ENCODE assay signal across 14 cellular contexts in the genomic region with DNA sequence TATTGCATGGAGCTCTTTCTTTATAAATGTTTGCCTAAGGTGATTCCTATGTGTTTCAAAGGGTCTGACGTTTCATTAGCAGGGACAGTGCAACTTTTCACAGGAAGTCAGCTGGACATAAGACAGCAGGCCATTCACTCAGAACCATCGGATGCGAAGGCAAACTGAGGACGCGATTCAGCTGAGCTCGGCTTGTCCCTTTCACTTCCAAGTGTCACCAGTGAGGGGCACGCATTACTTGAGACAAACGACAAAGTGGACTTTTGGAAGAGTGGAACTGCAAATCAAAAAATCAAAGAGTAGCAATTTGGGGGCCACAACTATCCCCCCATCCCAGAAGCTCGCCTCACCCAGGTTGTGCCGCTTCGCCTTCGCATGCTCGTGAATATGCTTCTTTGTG. TPM values are rescaled to one million over a fixed set of nuclear protein-coding genes. Genes with fewer than 3 reads are reported as not detected.
DNase-seq lines count a peak whose midpoint lies in the region; ATAC-seq and TF ChIP-seq lines count a peak whose summit lies in the region.
"Had no signal": no experiment of that assay in that cellular context is flagged by ENCODE, and none has a peak within 500 bp of the region (broad histone marks: within the 10 kb centered on the region; RNA-seq: fewer than 3 reads in every experiment).

No MANE protein-coding gene starts in this region.

- H3K9ac ChIP-seq in muscle layer of colon (ENCODE audit: low read length) (no peak overlapping the region), MM.1S (ENCODE audit: low read length) (no peak overlapping the region)
- H3K9ac ChIP-seq: parathyroid adenoma had no signal

- H3K9me3 Mint-ChIP-seq in natural killer cell treated with Interleukin-12 subunit alpha and Interleukin-12 subunit beta and Interleukin-15 and Interleukin-18, amount 100 ng/mL, for 72 hours, result no peaks in the 10 kb centered on the region
- H3K9me3 Mint-ChIP-seq in natural killer cell, result no peaks in the 10 kb centered on the region
- H3K9me3 Mint-ChIP-seq in activated naive CD8-positive, alpha-beta T cell treated with anti-CD3 and anti-CD28 coated beads, Interleukin-2, amount 50 U/mL, for 24 hours, result no peaks in the 10 kb centered on the region

- H3K36me3 ChIP-seq in muscle layer of colon (ENCODE audit: insufficient read depth, low read length), result peaks cover 22% of the 10 kb centered on the region
- peaks cover 25% of the 10 kb centered on the region for H3K36me3 ChIP-seq in MM.1S (replicated peaks; ENCODE audit: insufficient read depth, low read length)

- H3K79me2 ChIP-seq in MM.1S (ENCODE audit: low read length), result peaks cover 100% of the 10 kb centered on the region

- no peaks in the 10 kb centered on the region for H3K9me3 ChIP-seq in muscle layer of colon (ENCODE audit: low read length)
- no peaks in the 10 kb centered on the region for H3K9me3 ChIP-seq in MM.1S (replicated peaks; ENCODE audit: insufficient read depth, low read length)
- H3K9me3 ChIP-seq: esophagus squamous epithelium had no signal

- H3K4me2 ChIP-seq in MM.1S (ENCODE audit: low read depth, low read length), result no peak overlapping the region
- H3K4me2 ChIP-seq: PC-9 had no signal

- peaks cover 53 to 71% of the 10 kb centered on the region in 2 donors for H3K4me1 Mint-ChIP-seq in natural killer cell treated with Interleukin-12 subunit alpha and Interleukin-12 subunit beta and Interleukin-15 and Interleukin-18, amount 100 ng/mL, for 72 hours (ENCODE audit: low read depth in 2 of 2)
- H3K4me1 Mint-ChIP-seq in natural killer cell, result peaks cover 45 to 65% of the 10 kb centered on the region in 2 donors
- H3K4me1 Mint-ChIP-seq in activated naive CD8-positive, alpha-beta T cell treated with anti-CD3 and anti-CD28 coated beads, Interleukin-2, amount 50 U/mL, for 24 hours, result peaks cover 73% of the 10 kb centered on the region

- peaks cover 71% of the 10 kb centered on the region for H3K4me1 ChIP-seq in muscle layer of colon (ENCODE audit: insufficient read depth, low read length)
- peaks cover under 1% of the 10 kb centered on the region for H3K4me1 ChIP-seq in MM.1S (ENCODE audit: low read length)

- H4K20me1 ChIP-seq in MM.1S (ENCODE audit: insufficient read depth, low read length), result peaks cover 81% of the 10 kb centered on the region

- TF ChIP-seq CTCF in natural killer cell (IDR thresholded peaks at IDR 0.05) (no peak), MM.1S (IDR thresholded peaks at IDR 0.05; ENCODE audit: low read length) (no peak)

- H3K27ac ChIP-seq in muscle layer of colon (ENCODE audit: low read depth, low read length) (peak overlapping the region; percentile 43), MM.1S (ENCODE audit: low read length) (no peak overlapping the region)
- H3K27ac ChIP-seq: parathyroid adenoma, PC-9 had no signal

- no peaks in the 10 kb centered on the region; the same call in 1 of the 2 replicates for H3F3A ChIP-seq in MM.1S (ENCODE audit: insufficient read depth, low read length)

- no peak for ATAC-seq in natural killer cell treated with Interleukin-12 subunit alpha and Interleukin-12 subunit beta and Interleukin-15 and Interleukin-18, amount 100 ng/mL, for 72 hours
- no peak for ATAC-seq in natural killer cell
- no peak for ATAC-seq in activated naive CD8-positive, alpha-beta T cell treated with anti-CD3 and anti-CD28 coated beads, Interleukin-2, amount 50 U/mL, for 24 hours
- no peak for ATAC-seq in left colon
- no peak for ATAC-seq in GM19035 (IDR thresholded peaks at IDR 0.05; ENCODE audit: unreplicated experiment)

- peak overlapping the region; percentile 78 for H3K4me3 Mint-ChIP-seq in natural killer cell treated with Interleukin-12 subunit alpha and Interleukin-12 subunit beta and Interleukin-15 and Interleukin-18, amount 100 ng/mL, for 72 hours
- H3K4me3 Mint-ChIP-seq in natural killer cell, result no peak overlapping the region
- H3K4me3 Mint-ChIP-seq in activated naive CD8-positive, alpha-beta T cell treated with anti-CD3 and anti-CD28 coated beads, Interleukin-2, amount 50 U/mL, for 24 hours, result no peak overlapping the region

- H3K27ac Mint-ChIP-seq in natural killer cell treated with Interleukin-12 subunit alpha and Interleukin-12 subunit beta and Interleukin-15 and Interleukin-18, amount 100 ng/mL, for 72 hours, result peak overlapping the region; percentile 87
- H3K27ac Mint-ChIP-seq in natural killer cell, result peak overlapping the region in 1 of 2 donors; percentile 61
- peak overlapping the region; percentile 76 for H3K27ac Mint-ChIP-seq in activated naive CD8-positive, alpha-beta T cell treated with anti-CD3 and anti-CD28 coated beads, Interleukin-2, amount 50 U/mL, for 24 hours

- no peak overlapping the region for H2AFZ ChIP-seq in MM.1S (ENCODE audit: low read length)
- H2AFZ ChIP-seq: parathyroid adenoma, PC-9 had no signal

- H3K36me3 Mint-ChIP-seq in natural killer cell treated with Interleukin-12 subunit alpha and Interleukin-12 subunit beta and Interleukin-15 and Interleukin-18, amount 100 ng/mL, for 72 hours, result peaks cover 22% of the 10 kb centered on the region
- H3K36me3 Mint-ChIP-seq in natural killer cell, result no peaks in the 10 kb centered on the region
- H3K36me3 Mint-ChIP-seq in activated naive CD8-positive, alpha-beta T cell treated with anti-CD3 and anti-CD28 coated beads, Interleukin-2, amount 50 U/mL, for 24 hours (ENCODE audit: low read depth), result peaks cover 54% of the 10 kb centered on the region

- DNase-seq in natural killer cell treated with Interleukin-12 subunit alpha and Interleukin-12 subunit beta and Interleukin-15 and Interleukin-18, amount 100 ng/mL, for 72 hours (ENCODE audit: low spot score), result no peak
- DNase-seq in natural killer cell (no peak), left colon (no peak), MM.1S (no peak), dermis blood vessel endothelial cell (no peak)
- no peak for DNase-seq in activated naive CD8-positive, alpha-beta T cell treated with anti-CD3 and anti-CD28 coated beads, Interleukin-2, amount 50 U/mL, for 24 hours
- DNase-seq: activated CD4-positive, CD25-positive, alpha-beta regulatory T cell treated with anti-CD3 and anti-CD28 coated beads, Interleukin-2, amount 50 U/mL, for 72 hours; esophagus squamous epithelium; NCI-H1417; NCI-H510A; PC-9 had no signal

- no peak overlapping the region for H3K4me3 ChIP-seq in muscle layer of colon (ENCODE audit: low read depth in 1 of 2, low read length in 2 of 2)
- no peak overlapping the region for H3K4me3 ChIP-seq in MM.1S (ENCODE audit: low read length)
- H3K4me3 ChIP-seq: esophagus squamous epithelium, PC-9 had no signal

- H3K27me3 ChIP-seq in muscle layer of colon (ENCODE audit: control insufficient read depth in 1 of 2, insufficient read depth in 2 of 2, low read length in 2 of 2), result no peaks in the 10 kb centered on the region
- no peaks in the 10 kb centered on the region for H3K27me3 ChIP-seq in MM.1S (replicated peaks; ENCODE audit: insufficient read depth, low read length)
- H3K27me3 ChIP-seq: esophagus squamous epithelium had no signal

- intact Hi-C loops in natural killer cell (cut with micrococcal nuclease) (no loop called here), left colon (cut with DNase I, micrococcal nuclease) (no loop called here)

- H3K9me2 ChIP-seq in MM.1S (replicated peaks; ENCODE audit: insufficient read depth, low read length), result no peaks in the 10 kb centered on the region

- H3K27me3 Mint-ChIP-seq in natural killer cell treated with Interleukin-12 subunit alpha and Interleukin-12 subunit beta and Interleukin-15 and Interleukin-18, amount 100 ng/mL, for 72 hours, result no peaks in the 10 kb centered on the region
- no peaks in the 10 kb centered on the region for H3K27me3 Mint-ChIP-seq in natural killer cell (ENCODE audit: low read depth in 2 of 2)
- no peaks in the 10 kb centered on the region for H3K27me3 Mint-ChIP-seq in activated naive CD8-positive, alpha-beta T cell treated with anti-CD3 and anti-CD28 coated beads, Interleukin-2, amount 50 U/mL, for 24 hours

RNA-seq across cellular contexts. Expression of a gene that starts 14.6 kb away (rescaled TPM):
- 100 to 1,000 TPM; 102 to 179 TPM for total RNA-seq in natural killer cell treated with Interleukin-12 subunit alpha and Interleukin-12 subunit beta and Interleukin-15 and Interleukin-18, amount 100 ng/mL, for 72 hours
- total RNA-seq in natural killer cell, result 100 to 1,000 TPM; 121 to 155 (median 140) TPM
- 100 to 1,000 TPM; 145 to 155 TPM for total RNA-seq in left colon
- total RNA-seq in dermis blood vessel endothelial cell, result 342 TPM in 2 replicates
